14 cellular contexts compared by ENCODE assay signal in genomic region chr2:202643012-202643858, GRCh38. TPM values are rescaled to one million over a fixed set of nuclear protein-coding genes. Genes with fewer than 3 reads are reported as not detected.
DNase-seq lines count a peak whose midpoint lies in the region; ATAC-seq, FAIRE-seq and TF ChIP-seq lines count a peak whose summit lies in the region.
"Had no signal": no experiment of that assay in that cellular context is flagged by ENCODE, and none has a peak within 500 bp of the region (broad histone marks: within the 10 kb centered on the region; RNA-seq: fewer than 3 reads in every experiment).

No MANE protein-coding gene starts in this region.

- no peaks in the 10 kb centered on the region for H3F3A ChIP-seq in Loucy (ENCODE audit: low read depth)

- peak overlapping the region; percentile 57 for H3K4me3 ChIP-seq in Loucy (ENCODE audit: low read length, poor library complexity, severe bottlenecking)
- peak overlapping the region; percentile 40; the same call in 1 of the 2 replicates for H3K4me3 ChIP-seq in GM12878

- SMC1A ChIA-PET in GM12878 (lab: Charles Lee; ENCODE audit: uncharacterized antibody, unreplicated experiment): interaction anchor here (0.7 to 2.0 kb wide), 11 partner anchors 7 to 264 kb away, joined by 3 to 13 read pairs (median 3); no protein-coding TSS in a partner anchor

- no peak for TF ChIP-seq EP300 in GM12878 (IDR thresholded peaks at IDR 0.05; ENCODE audit: borderline replicate concordance in 1 of 2, control insufficient read depth in 1 of 2, low read depth in 2 of 2, low read length in 2 of 2)

- no peaks in the 10 kb centered on the region for H3K9me2 ChIP-seq in Loucy (replicated peaks; ENCODE audit: low read depth, low read length)

- CTCF ChIA-PET in GM12878 (lab: Yijun Ruan, JAX): interaction anchor here (1.2 to 3.1 kb wide), 3 partner anchors 13 to 54 kb away, joined by 5 to 21 read pairs (median 11); no protein-coding TSS in a partner anchor

- H3K79me2 ChIP-seq in Loucy (ENCODE audit: insufficient read depth, low read length) (peaks cover 95% of the 10 kb centered on the region), GM12878 (ENCODE audit: control insufficient read depth, insufficient read depth, low read length) (peaks cover 15% of the 10 kb centered on the region)

- no peak overlapping the region for H2AFZ ChIP-seq in Loucy (ENCODE audit: low read length)
- H2AFZ ChIP-seq in GM12878 (ENCODE audit: control insufficient read depth, low read depth, low read length): peak overlapping the region; percentile 79

- H3K27ac ChIP-seq in GM12878 (ENCODE audit: control insufficient read depth, insufficient read depth): peak overlapping the region; percentile 67

- no peaks in the 10 kb centered on the region for H3K9me3 Mint-ChIP-seq in natural killer cell treated with Interleukin-12 subunit alpha and Interleukin-12 subunit beta and Interleukin-15 and Interleukin-18, amount 100 ng/mL, for 72 hours

- ATAC-seq in GM12878: peak; percentile 40
- ATAC-seq in natural killer cell treated with Interleukin-12 subunit alpha and Interleukin-12 subunit beta and Interleukin-15 and Interleukin-18, amount 100 ng/mL, for 72 hours: no peak
- ATAC-seq in GM18909 (IDR thresholded peaks at IDR 0.05; ENCODE audit: poor library complexity, unreplicated experiment): no peak
- ATAC-seq: Right ventricle myocardium inferior had no signal

- intact Hi-C loops in GM12878 (cut with micrococcal nuclease; ENCODE audit: unreplicated experiment): no loop called here

- no peaks in the 10 kb centered on the region for H3K27me3 Mint-ChIP-seq in natural killer cell treated with Interleukin-12 subunit alpha and Interleukin-12 subunit beta and Interleukin-15 and Interleukin-18, amount 100 ng/mL, for 72 hours

- H4K20me1 ChIP-seq in Loucy (ENCODE audit: insufficient read depth, low read length, poor library complexity, severe bottlenecking): peaks cover 81% of the 10 kb centered on the region
- H4K20me1 ChIP-seq in GM12878 (ENCODE audit: control insufficient read depth, insufficient read depth): no peaks in the 10 kb centered on the region

- in situ Hi-C loops in GM12878 (cut with MboI): no loop called here

- H3K4me2 ChIP-seq in Loucy (ENCODE audit: low read depth, low read length, poor library complexity, severe bottlenecking) (peak overlapping the region; percentile 81), GM12878 (ENCODE audit: control insufficient read depth, insufficient read depth) (peak overlapping the region; percentile 95)

- TF ChIP-seq CTCF in Loucy (conservative IDR thresholded peaks at IDR 0.05; ENCODE audit: low read length) (no peak), GM12878 (IDR thresholded peaks at IDR 0.05 in 2 of 3, conservative IDR thresholded peaks at IDR 0.05 in 1 of 3; ENCODE audit: control insufficient read depth in 2 of 3, extremely low read depth in 1 of 3, insufficient read depth in 1 of 3, low read depth in 3 of 3, low read length in 3 of 3) (no peak)

- H3K9me3 ChIP-seq in Loucy (ENCODE audit: insufficient read depth, low read depth, low read length) (no peaks in the 10 kb centered on the region), GM12878 (replicated peaks; ENCODE audit: control insufficient read depth, insufficient read depth, low read length) (no peaks in the 10 kb centered on the region)

- no peaks in the 10 kb centered on the region for H3K36me3 ChIP-seq in Loucy (ENCODE audit: insufficient read depth, low read length)
- no peaks in the 10 kb centered on the region for H3K36me3 ChIP-seq in GM12878 (ENCODE audit: control insufficient read depth in 2 of 2, insufficient read depth in 2 of 2, low read length in 1 of 2)

- TF ChIP-seq POLR2A in GM12892 (IDR thresholded peaks at IDR 0.05; ENCODE audit: low read depth, low read length): no peak
- no peak for TF ChIP-seq POLR2A in GM12878 (IDR thresholded peaks at IDR 0.05; ENCODE audit: low read depth, low read length)

- H3K4me1 Mint-ChIP-seq in natural killer cell treated with Interleukin-12 subunit alpha and Interleukin-12 subunit beta and Interleukin-15 and Interleukin-18, amount 100 ng/mL, for 72 hours (ENCODE audit: low read depth in 2 of 2): peaks cover 8 to 11% of the 10 kb centered on the region in 2 donors

- peak overlapping the region; percentile 39 for H3K9ac ChIP-seq in Loucy (ENCODE audit: low read depth, low read length, poor library complexity, severe bottlenecking)
- peak overlapping the region; percentile 48 for H3K9ac ChIP-seq in GM12878 (ENCODE audit: control insufficient read depth, insufficient read depth, low read length)

- DNase-seq in GM12892 (ENCODE audit: insufficient read length) (no peak), GM12878 (ENCODE audit: low read depth, low spot score) (no peak), NCI-H2227 treated with DMSO at 0.1 percent for 48 hours (lab: John Stamatoyannopoulos, UW) (no peak), cerebellar cortex (ENCODE audit: low spot score) (no peak), SHP77 treated with DMSO at 0.1 percent for 48 hours (lab: John Stamatoyannopoulos, UW) (no peak)
- DNase-seq in natural killer cell treated with Interleukin-12 subunit alpha and Interleukin-12 subunit beta and Interleukin-15 and Interleukin-18, amount 100 ng/mL, for 72 hours (ENCODE audit: low spot score): no peak
- DNase-seq: activated CD4-positive, alpha-beta T cell treated with anti-CD3 and anti-CD28 coated beads for 48 hours; glutamatergic neuron; NCI-H1694; stimulated activated naive CD4-positive, alpha-beta T cell treated with Interleukin-2 at 50 U/mL for 16 hours had no signal

- H3K4me1 ChIP-seq in Loucy (ENCODE audit: insufficient read depth, low read length, poor library complexity, severe bottlenecking) (peaks cover 36% of the 10 kb centered on the region), GM12878 (ENCODE audit: control insufficient read depth, insufficient read depth, low read length) (peaks cover 14% of the 10 kb centered on the region)

- H3K27me3 ChIP-seq in Loucy (ENCODE audit: insufficient read depth, low read length, poor library complexity, severe bottlenecking): no peaks in the 10 kb centered on the region
- no peaks in the 10 kb centered on the region for H3K27me3 ChIP-seq in GM12878 (replicated peaks in 1 of 2; ENCODE audit: control insufficient read depth in 2 of 2, insufficient read depth in 2 of 2, low read length in 1 of 2)

- no peak overlapping the region for H3K27ac Mint-ChIP-seq in natural killer cell treated with Interleukin-12 subunit alpha and Interleukin-12 subunit beta and Interleukin-15 and Interleukin-18, amount 100 ng/mL, for 72 hours

- FAIRE-seq in GM12892 (lab: Jason Lieb, UNC): peak; percentile 76
- no peak for FAIRE-seq in GM12878 (lab: Jason Lieb, UNC)
- FAIRE-seq: bronchial epithelial cell had no signal

- WGBS in GM12878 (ENCODE audit: insufficient coverage, insufficient replicate concordance, low lambda C conversion rate, missing lambda C conversion rate): 18% methylated on average over 5 of the region's 5 CpGs

- BruUV-seq in GM12878 (replicated peaks; lab: Mats Ljungman, UMichigan): no TSS peak

- RAD21 ChIA-PET in GM12878 (lab: Charles Lee; ENCODE audit: unreplicated experiment): interaction anchor here (0.8 to 2.8 kb wide), 7 partner anchors 8 to 597 kb away, joined by 3 to 14 read pairs (median 4); partner anchors contain the start of gene FAM117B

- H3K36me3 Mint-ChIP-seq in natural killer cell treated with Interleukin-12 subunit alpha and Interleukin-12 subunit beta and Interleukin-15 and Interleukin-18, amount 100 ng/mL, for 72 hours: no peaks in the 10 kb centered on the region

- POLR2A ChIA-PET in GM12878 (lab: Charles Lee): interaction anchor here (0.7 to 1.0 kb wide), 5 partner anchors 9 to 30 kb away, joined by 3 to 4 read pairs (median 3); no protein-coding TSS in a partner anchor

- no peak for TF ChIP-seq RAD21 in GM12878 (IDR thresholded peaks at IDR 0.05; ENCODE audit: insufficient read depth, low read depth, low read length)

- peak overlapping the region; percentile 20 for H3K4me3 Mint-ChIP-seq in natural killer cell treated with Interleukin-12 subunit alpha and Interleukin-12 subunit beta and Interleukin-15 and Interleukin-18, amount 100 ng/mL, for 72 hours

TF ChIP-seq in GM12878, 131 proteins besides CTCF, POLR2A, EP300 and RAD21 (continues in another document):
- no peak for TF ChIP-seq MEF2B (IDR thresholded peaks at IDR 0.05; ENCODE audit: partially characterized antibody, poor library complexity, severe bottlenecking)
- no peak for TF ChIP-seq PAX8 (IDR thresholded peaks at IDR 0.05)
- TF ChIP-seq BMI1 (IDR thresholded peaks at IDR 0.05; ENCODE audit: borderline replicate concordance): no peak
- no peak for TF ChIP-seq HDGF (IDR thresholded peaks at IDR 0.05)

RNA-seq across cellular contexts. Expression of gene FAM117B, which starts 8.5 kb away (rescaled TPM):
- 3.1 TPM for polyA plus RNA-seq in GM12892 (2012; ENCODE audit: missing spikeins)
- 15.7 and 17.3 TPM in 2 replicates for total RNA-seq in GM12878 (2013; cell fraction: nucleolus; rRNA removed)
- total RNA-seq in GM12878 (2014; rRNA removed) (3.4 and 3.9 TPM in 2 replicates), GM12878 (2014; rRNA removed; fragmentation: Illumina TruSeq; extraction: Trizol) (3.4 and 3.7 TPM in 2 replicates), GM12878 (2021) (6.7 and 7.6 TPM in 2 replicates)
- 0.97 TPM for polyA plus RNA-seq in GM12878 (2011; ENCODE audit: low read depth)
- polyA plus RNA-seq in GM12878 (2011; rRNA removed) (4.0 and 4.4 TPM in 2 replicates), GM12878 (2014; fragmentation: Illumina TruSeq; extraction: Trizol) (5.9 and 7.1 TPM in 2 replicates), GM12878 (2014; fragmentation: Nextera tagmentation; extraction: Ambion mirVana) (1 to 10 TPM; 1.6 to 4.1 TPM), GM12878 (2014; rRNA removed) (3.4 and 4.0 TPM in 2 replicates), GM12878 (2016; fragmentation: Nextera tagmentation; extraction: Ambion mirVana) (1 to 10 TPM; 4.4 to 4.7 TPM)
- polyA plus RNA-seq in GM12878 (2011; cell fraction: cytosol; rRNA removed): 1.8 and 3.1 TPM in 2 replicates
- polyA plus RNA-seq in GM12878 (2011; cell fraction: nucleus; rRNA removed): 1.8 and 2.1 TPM in 2 replicates
- polyA plus RNA-seq in GM12878 (2012): 2.2 and 2.8 TPM in 2 replicates
- 5.4 and 5.8 TPM in 2 replicates for polyA minus RNA-seq in GM12878 (2011; rRNA and poly(A)+ RNA removed)
- 3.0 and 3.5 TPM in 2 replicates for polyA minus RNA-seq in GM12878 (2011; cell fraction: cytosol; rRNA and poly(A)+ RNA removed)
- 2.1 and 6.9 TPM in 2 replicates for polyA minus RNA-seq in GM12878 (2011; cell fraction: nucleus; rRNA and poly(A)+ RNA removed)
- 1 to 10 TPM; 1.5 to 3.0 TPM for total RNA-seq in natural killer cell treated with Interleukin-12 subunit alpha and Interleukin-12 subunit beta and Interleukin-15 and Interleukin-18, amount 100 ng/mL, for 72 hours
